Comparison of ENCODE assay signal across 8 cellular contexts in the genomic region with DNA sequence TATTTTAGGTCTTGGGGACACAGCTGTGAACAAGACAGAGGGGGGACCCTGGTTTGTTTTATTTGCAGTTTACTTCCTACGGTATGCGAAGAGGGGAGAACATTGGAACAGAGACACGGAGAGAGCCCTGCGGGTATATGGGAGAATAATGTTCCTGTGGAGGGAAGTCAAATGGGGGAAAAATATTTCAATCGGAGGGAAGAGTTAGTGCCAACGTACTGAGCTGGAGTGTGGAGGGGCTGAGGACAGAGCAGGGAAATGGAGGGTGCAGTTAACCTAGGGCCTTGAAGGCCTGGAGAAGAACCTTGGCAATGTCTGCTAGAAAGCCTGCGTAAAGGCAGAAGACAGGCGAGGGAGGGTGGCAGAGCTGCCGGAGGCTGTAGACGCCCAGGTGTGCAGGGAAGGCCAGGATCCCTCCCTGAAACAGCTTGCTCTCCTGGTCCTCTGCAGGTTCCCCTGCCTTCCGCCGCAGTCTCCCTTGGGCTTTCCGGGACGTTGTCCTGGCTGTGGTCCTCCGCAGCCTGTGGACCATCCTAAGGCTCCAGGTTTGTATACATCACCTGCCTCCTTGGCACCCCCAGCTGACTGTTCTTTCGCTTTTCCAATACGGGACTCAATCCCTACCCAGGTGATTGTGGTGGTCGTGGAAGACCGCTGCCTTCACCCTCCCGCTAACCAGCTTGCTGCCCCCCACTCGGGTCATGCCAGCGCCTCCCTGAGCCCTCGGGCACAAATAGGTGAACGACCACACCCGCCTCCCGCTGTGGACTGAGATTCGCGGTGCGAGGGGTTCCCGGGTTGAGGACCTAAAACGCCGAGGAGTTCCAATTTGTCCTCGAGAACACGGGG. TPM values are rescaled to one million over a fixed set of nuclear protein-coding genes. Genes with fewer than 3 reads are reported as not detected.
DNase-seq lines count a peak whose midpoint lies in the region; ATAC-seq and TF ChIP-seq lines count a peak whose summit lies in the region.

No MANE protein-coding gene starts in this region.

- TF ChIP-seq POLR2A in esophagus muscularis mucosa (IDR thresholded peaks at IDR 0.05; ENCODE audit: low read depth), result no peak

- H3K36me3 ChIP-seq in PC-3 (ENCODE audit: low read depth, low read length) (peaks cover 32% of the 10 kb centered on the region), esophagus muscularis mucosa (peaks cover 4 to 19% (median 17%) of the 10 kb centered on the region in 4 donors), rectal smooth muscle tissue (ENCODE audit: control insufficient read depth, insufficient read depth, low read length) (peaks cover 12% of the 10 kb centered on the region)

- POLR2A ChIA-PET in PC-3 (lab: Charles Lee; ENCODE audit: unreplicated experiment), result no interaction called here

- H3K4me1 Mint-ChIP-seq in stimulated activated naive CD8-positive, alpha-beta T cell treated with anti-CD3 and anti-CD28 coated beads, Interleukin-15, Interleukin-2, amounts not matched to agents 100 ng/mL and 50 ng/mL, for 24 hours (ENCODE audit: low read depth), result peaks cover 82% of the 10 kb centered on the region

- TF ChIP-seq EP300 in esophagus muscularis mucosa (IDR thresholded peaks at IDR 0.05), result no peak

- no peaks in the 10 kb centered on the region for H3K9me3 Mint-ChIP-seq in stimulated activated naive CD8-positive, alpha-beta T cell treated with anti-CD3 and anti-CD28 coated beads, Interleukin-15, Interleukin-2, amounts not matched to agents 100 ng/mL and 50 ng/mL, for 24 hours

- peaks cover 55% of the 10 kb centered on the region for H4K20me1 ChIP-seq in PC-3 (ENCODE audit: low read length)

- DNase-seq in stimulated activated naive CD8-positive, alpha-beta T cell treated with anti-CD3 and anti-CD28 coated beads, Interleukin-15, Interleukin-2, amounts not matched to agents 100 U/mL and 50 U/mL, for 24 hours, result no peak
- DNase-seq in PC-3 (no peak), esophagus muscularis mucosa (ENCODE audit: extremely low spot score) (no peak), OCI-M1 (lab: John Stamatoyannopoulos, UW) (no peak), DMS53 (lab: John Stamatoyannopoulos, UW) (no peak), NCI-H2196 (lab: John Stamatoyannopoulos, UW; ENCODE audit: unreplicated experiment) (no peak)

- H3K27me3 Mint-ChIP-seq in stimulated activated naive CD8-positive, alpha-beta T cell treated with anti-CD3 and anti-CD28 coated beads, Interleukin-15, Interleukin-2, amounts not matched to agents 100 ng/mL and 50 ng/mL, for 24 hours, result no peaks in the 10 kb centered on the region

- peaks cover 65% of the 10 kb centered on the region for H3K36me3 Mint-ChIP-seq in stimulated activated naive CD8-positive, alpha-beta T cell treated with anti-CD3 and anti-CD28 coated beads, Interleukin-15, Interleukin-2, amounts not matched to agents 100 ng/mL and 50 ng/mL, for 24 hours (ENCODE audit: low read depth)

- peaks cover 90% of the 10 kb centered on the region for H3K79me2 ChIP-seq in PC-3 (ENCODE audit: low read length)

- no TSS peak for BruUV-seq in PC-3 (replicated peaks; lab: Mats Ljungman, UMichigan)

- ATAC-seq in stimulated activated naive CD8-positive, alpha-beta T cell treated with anti-CD3 and anti-CD28 coated beads, Interleukin-15, Interleukin-2, amounts not matched to agents 100 U/mL and 50 U/mL, for 24 hours, result no peak
- no peak for ATAC-seq in PC-3

- peaks cover 5% of the 10 kb centered on the region for H3F3A ChIP-seq in PC-3 (ENCODE audit: low read length, unreplicated experiment)

- no peaks in the 10 kb centered on the region for H3K27me3 ChIP-seq in PC-3 (ENCODE audit: low read length)
- no peaks in the 10 kb centered on the region for H3K27me3 ChIP-seq in esophagus muscularis mucosa
- no peaks in the 10 kb centered on the region for H3K27me3 ChIP-seq in rectal smooth muscle tissue (ENCODE audit: control insufficient read depth, insufficient read depth, low read length)

- peak overlapping the region; percentile 93 for H3K4me2 ChIP-seq in PC-3 (ENCODE audit: low read length)

- 41% methylated on average over 27 of the region's 34 CpGs for WGBS in esophagus muscularis mucosa

- H3K9me3 ChIP-seq in PC-3 (ENCODE audit: low read length), result no peaks in the 10 kb centered on the region
- H3K9me3 ChIP-seq in esophagus muscularis mucosa, result no peaks in the 10 kb centered on the region

- peak overlapping the region; percentile 99 for H3K9ac ChIP-seq in PC-3 (ENCODE audit: low read length)
- peak overlapping the region; percentile 77 for H3K9ac ChIP-seq in rectal smooth muscle tissue (ENCODE audit: low read length)

- H3K27ac ChIP-seq in PC-3 (ENCODE audit: low read length), result peak overlapping the region; percentile 90
- peak overlapping the region; percentile 92 to 97 (median 94) for H3K27ac ChIP-seq in esophagus muscularis mucosa (replicated peaks in 1 of 4)
- H3K27ac ChIP-seq in rectal smooth muscle tissue (ENCODE audit: low read depth, low read length), result peak overlapping the region; percentile 96

- peak overlapping the region; percentile 100 for H3K27ac Mint-ChIP-seq in stimulated activated naive CD8-positive, alpha-beta T cell treated with anti-CD3 and anti-CD28 coated beads, Interleukin-15, Interleukin-2, amounts not matched to agents 100 ng/mL and 50 ng/mL, for 24 hours

- TF ChIP-seq CTCF in PC-3 (conservative IDR thresholded peaks at IDR 0.05; ENCODE audit: low read depth, low read length) (no peak), esophagus muscularis mucosa (IDR thresholded peaks at IDR 0.05) (peak in 1 of 3 experiments; percentile 1)

- H2AFZ ChIP-seq in PC-3 (ENCODE audit: low read length), result peak overlapping the region; percentile 91

- H3K9me2 ChIP-seq in PC-3 (replicated peaks; ENCODE audit: low read length), result no peaks in the 10 kb centered on the region

- peak overlapping the region; percentile 91 for H3K4me3 Mint-ChIP-seq in stimulated activated naive CD8-positive, alpha-beta T cell treated with anti-CD3 and anti-CD28 coated beads, Interleukin-15, Interleukin-2, amounts not matched to agents 100 ng/mL and 50 ng/mL, for 24 hours

- H3K4me1 ChIP-seq in PC-3 (ENCODE audit: insufficient read depth, low read length) (peaks cover 42% of the 10 kb centered on the region), esophagus muscularis mucosa (peaks cover 67 to 84% (median 82%) of the 10 kb centered on the region in 4 donors), rectal smooth muscle tissue (ENCODE audit: control insufficient read depth, insufficient read depth, low read length) (peaks cover 39% of the 10 kb centered on the region)

- CTCF ChIA-PET in PC-3 (lab: Charles Lee), result no interaction called here

- intact Hi-C loops in PC-3 (cut with micrococcal nuclease) (loop anchor here (1.0 kb wide), 1 partner anchor 22 kb away; the partner anchor contains the start of gene TRIM41), esophagus muscularis mucosa (cut with DNase I) (no loop called here)

- H3K4me3 ChIP-seq in PC-3 (ENCODE audit: low read length) (peak overlapping the region; percentile 98), esophagus muscularis mucosa (peak overlapping the region; percentile 62 to 82 (median 72)), rectal smooth muscle tissue (ENCODE audit: low read length) (peak overlapping the region; percentile 99)

RNA-seq across cellular contexts. Expression of gene RACK1, which starts 1.9 kb away (rescaled TPM):
- total RNA-seq in PC-3 (2014; rRNA removed) (2,587 and 3,047 TPM in 2 replicates), esophagus muscularis mucosa (1,000 to 10,000 TPM; 1,252 to 1,898 (median 1,625) TPM)

RNA-seq across cellular contexts. Expression of gene TRIM52, which starts 15.3 kb away (rescaled TPM):
- 4.4 and 8.9 TPM in 2 replicates for total RNA-seq in PC-3 (2014; rRNA removed)
- 10 to 100 TPM; 10.3 to 21.9 (median 18.4) TPM for total RNA-seq in esophagus muscularis mucosa

RNA-seq across cellular contexts. Expression of gene TRIM41, which starts 22.6 kb away (rescaled TPM):
- total RNA-seq in PC-3 (2014; rRNA removed) (18.7 and 26.8 TPM in 2 replicates), esophagus muscularis mucosa (10 to 100 TPM in 3 of 4 donors, 1 to 10 TPM in 1; 9.8 to 22.4 (median 18.2) TPM)

RNA-seq across cellular contexts. Expression of gene TRIM7, which starts 40.7 kb away (rescaled TPM):
- total RNA-seq in PC-3 (2014; rRNA removed) (28.1 and 44.1 TPM in 2 replicates), esophagus muscularis mucosa (1 to 10 TPM; 2.1 to 5.8 (median 3.4) TPM)
